In genomic region chr2:71385008-71385407, GRCh38 we compare ENCODE assay signal across 1 cellular context.
TF ChIP-seq lines count a peak whose summit lies in the region.

No MANE protein-coding gene starts in this region.

TF ChIP-seq in endothelial cell of umbilical vein, 7 proteins besides CTCF, POLR2A, EP300 and RAD21:
- TF ChIP-seq FOS (IDR thresholded peaks at IDR 0.05; ENCODE audit: borderline replicate concordance, insufficient read depth, low read length): no peak
TF ChIP-seq in endothelial cell of umbilical vein: peak in this region for 0.
